ENCODE assay signal across 8 cellular contexts in genomic region chr1:199463521-199464127, GRCh38.
A peak's percentile ranks its signal among the peaks of the same experiment; 100 is the strongest.
DNase-seq lines count a peak whose midpoint lies in the region; ATAC-seq and TF ChIP-seq lines count a peak whose summit lies in the region.

No MANE protein-coding gene starts in this region.

- H3K9me3 Mint-ChIP-seq in HFFc6 (no peaks in the 10 kb centered on the region; the same call in 1 of the 2 replicates), naive B cell (peaks cover 5 to 19% (median 14%) of the 10 kb centered on the region in 7 donors)

- no peak for TF ChIP-seq POLR2A in Peyer's patch (IDR thresholded peaks at IDR 0.05)

- H3K27ac ChIP-seq in Peyer's patch = no peak overlapping the region

- TF ChIP-seq CTCF in HFFc6 (IDR thresholded peaks at IDR 0.05) = peak; percentile 83
- peak in 1 of 6 experiments; percentile 11 for TF ChIP-seq CTCF in Peyer's patch (IDR thresholded peaks at IDR 0.05)

- H3K4me1 Mint-ChIP-seq in HFFc6 (ENCODE audit: low read depth) = peaks cover 10% of the 10 kb centered on the region
- H3K4me1 Mint-ChIP-seq in naive B cell = peaks cover 5 to 19% (median 6%) of the 10 kb centered on the region in 3 donors

- H3K36me3 Mint-ChIP-seq in HFFc6 (ENCODE audit: low read depth) (no peaks in the 10 kb centered on the region), naive B cell (peaks cover 7 to 8% of the 10 kb centered on the region in 2 donors)

- no peaks in the 10 kb centered on the region for H3K4me1 ChIP-seq in Peyer's patch

- H3K4me3 Mint-ChIP-seq in HFFc6 (no peak overlapping the region), naive B cell (no peak overlapping the region)

- H3K27me3 Mint-ChIP-seq in HFFc6 (ENCODE audit: insufficient read depth) (no peaks in the 10 kb centered on the region; the same call in 1 of the 2 replicates), naive B cell (no peaks in the 10 kb centered on the region)

- H3K36me3 ChIP-seq in Peyer's patch = no peaks in the 10 kb centered on the region

- no peak overlapping the region for H3K27ac Mint-ChIP-seq in HFFc6
- peak overlapping the region in 2 of 6 donors; percentile 2 to 65 for H3K27ac Mint-ChIP-seq in naive B cell

- peak in 1 of 2 donors; percentile 45 for ATAC-seq in naive B cell (ENCODE audit: low read depth in 2 of 2)

- H3K9me3 ChIP-seq in Peyer's patch = no peaks in the 10 kb centered on the region

- in situ Hi-C loops in T47D (cut with HindIII; ENCODE audit: low pct_unique_long_range_greater_than_20kb, low sequenced_read_pairs) = no loop called here

- H3K27me3 ChIP-seq in Peyer's patch = no peaks in the 10 kb centered on the region

- DNase-seq in activated T-cell treated with anti-CD3 and anti-CD28 coated beads, Interleukin-2, amount 50 U/mL, for 48 hours = peak; percentile 17 to 24
- DNase-seq in activated T-cell treated with anti-CD3 and anti-CD28 coated beads, Interleukin-2, amount 50 U/mL, for 1 hour = no peak
- DNase-seq in HFFc6 (peak; percentile 73), NCI-H226 (peak; percentile 34), T47D (ENCODE audit: low read depth in 1 of 2, low spot score in 1 of 2) (peak; percentile 13 to 81), naive B cell (peak; percentile 12), Peyer's patch (no peak), nucleus accumbens (lab: John Stamatoyannopoulos, UW) (no peak)

- H3K4me3 ChIP-seq in Peyer's patch = no peak overlapping the region

Comparison
In these comparisons a context has a peak if more than half of its experiments do, and no peak if none do; other contexts are left out.
1. DNase-seq: peak in activated T-cell treated with anti-CD3 and anti-CD28 coated beads, Interleukin-2, amount 50 U/mL, for 48 hours (2 of 2), HFFc6 (single experiment), NCI-H226 (single experiment), T47D (2 of 2) and naive B cell (single experiment); none in activated T-cell treated with anti-CD3 and anti-CD28 coated beads, Interleukin-2, amount 50 U/mL, for 1 hour (single experiment), Peyer's patch (0 of 3) and nucleus accumbens (0 of 56).